ENCODE assay signal across 1 cellular context in the genomic region with DNA sequence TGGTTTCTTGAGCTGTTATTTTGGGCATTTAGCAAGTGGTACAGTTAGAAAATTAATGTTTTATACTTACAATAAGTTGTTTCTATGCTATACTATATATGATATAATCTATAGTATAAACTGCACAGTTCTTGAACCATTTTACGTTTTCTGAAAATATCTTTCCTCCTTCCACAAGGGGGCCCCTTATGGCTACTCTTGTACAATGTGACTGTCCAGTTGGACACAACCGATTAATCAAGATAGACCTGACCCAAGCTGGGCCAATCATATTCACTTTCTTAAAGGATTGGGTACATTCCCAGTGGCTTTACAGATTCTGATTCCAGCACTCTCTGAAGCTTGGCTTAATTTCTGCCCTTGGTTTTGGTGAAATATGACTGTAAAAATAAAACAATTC.
TF ChIP-seq lines count a peak whose summit lies in the region.

No MANE protein-coding gene starts in this region.

TF ChIP-seq in GM23338, 12 proteins besides CTCF, POLR2A, EP300 and RAD21:
- no peak for TF ChIP-seq EZH2 (IDR thresholded peaks at IDR 0.05; ENCODE audit: low read depth, unreplicated experiment)
- TF ChIP-seq STAT1 (IDR thresholded peaks at IDR 0.05; ENCODE audit: unreplicated experiment) = no peak
- no peak for TF ChIP-seq POLR2AphosphoS5 (IDR thresholded peaks at IDR 0.05; ENCODE audit: low read depth)
- no peak for TF ChIP-seq NANOG (IDR thresholded peaks at IDR 0.05; ENCODE audit: borderline replicate concordance)
- TF ChIP-seq, protein P1, sequence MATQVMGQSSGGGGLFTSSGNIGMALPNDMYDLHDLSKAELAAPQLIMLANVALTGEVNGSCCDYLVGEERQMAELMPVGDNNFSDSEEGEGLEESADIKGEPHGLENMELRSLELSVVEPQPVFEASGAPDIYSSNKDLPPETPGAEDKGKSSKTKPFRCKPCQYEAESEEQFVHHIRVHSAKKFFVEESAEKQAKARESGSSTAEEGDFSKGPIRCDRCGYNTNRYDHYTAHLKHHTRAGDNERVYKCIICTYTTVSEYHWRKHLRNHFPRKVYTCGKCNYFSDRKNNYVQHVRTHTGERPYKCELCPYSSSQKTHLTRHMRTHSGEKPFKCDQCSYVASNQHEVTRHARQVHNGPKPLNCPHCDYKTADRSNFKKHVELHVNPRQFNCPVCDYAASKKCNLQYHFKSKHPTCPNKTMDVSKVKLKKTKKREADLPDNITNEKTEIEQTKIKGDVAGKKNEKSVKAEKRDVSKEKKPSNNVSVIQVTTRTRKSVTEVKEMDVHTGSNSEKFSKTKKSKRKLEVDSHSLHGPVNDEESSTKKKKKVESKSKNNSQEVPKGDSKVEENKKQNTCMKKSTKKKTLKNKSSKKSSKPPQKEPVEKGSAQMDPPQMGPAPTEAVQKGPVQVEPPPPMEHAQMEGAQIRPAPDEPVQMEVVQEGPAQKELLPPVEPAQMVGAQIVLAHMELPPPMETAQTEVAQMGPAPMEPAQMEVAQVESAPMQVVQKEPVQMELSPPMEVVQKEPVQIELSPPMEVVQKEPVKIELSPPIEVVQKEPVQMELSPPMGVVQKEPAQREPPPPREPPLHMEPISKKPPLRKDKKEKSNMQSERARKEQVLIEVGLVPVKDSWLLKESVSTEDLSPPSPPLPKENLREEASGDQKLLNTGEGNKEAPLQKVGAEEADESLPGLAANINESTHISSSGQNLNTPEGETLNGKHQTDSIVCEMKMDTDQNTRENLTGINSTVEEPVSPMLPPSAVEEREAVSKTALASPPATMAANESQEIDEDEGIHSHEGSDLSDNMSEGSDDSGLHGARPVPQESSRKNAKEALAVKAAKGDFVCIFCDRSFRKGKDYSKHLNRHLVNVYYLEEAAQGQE (IDR thresholded peaks at IDR 0.05; ENCODE audit: unreplicated experiment) = no peak
- TF ChIP-seq JUNB (IDR thresholded peaks at IDR 0.05; ENCODE audit: unreplicated experiment) = no peak
- no peak for TF ChIP-seq ZNF114 (CRISPR knock-in tag; IDR thresholded peaks at IDR 0.05)
- TF ChIP-seq ZNF462 (CRISPR knock-in tag; IDR thresholded peaks at IDR 0.05) = no peak
- no peak for TF ChIP-seq EZH2phosphoT487 (IDR thresholded peaks at IDR 0.05; ENCODE audit: unreplicated experiment)
- no peak for TF ChIP-seq CREB1 (CRISPR knock-in tag; IDR thresholded peaks at IDR 0.05; ENCODE audit: low read depth)
- TF ChIP-seq, protein P2, sequence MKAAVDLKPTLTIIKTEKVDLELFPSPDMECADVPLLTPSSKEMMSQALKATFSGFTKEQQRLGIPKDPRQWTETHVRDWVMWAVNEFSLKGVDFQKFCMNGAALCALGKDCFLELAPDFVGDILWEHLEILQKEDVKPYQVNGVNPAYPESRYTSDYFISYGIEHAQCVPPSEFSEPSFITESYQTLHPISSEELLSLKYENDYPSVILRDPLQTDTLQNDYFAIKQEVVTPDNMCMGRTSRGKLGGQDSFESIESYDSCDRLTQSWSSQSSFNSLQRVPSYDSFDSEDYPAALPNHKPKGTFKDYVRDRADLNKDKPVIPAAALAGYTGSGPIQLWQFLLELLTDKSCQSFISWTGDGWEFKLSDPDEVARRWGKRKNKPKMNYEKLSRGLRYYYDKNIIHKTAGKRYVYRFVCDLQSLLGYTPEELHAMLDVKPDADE (IDR thresholded peaks at IDR 0.05) = no peak
- no peak for TF ChIP-seq ZNF331 (CRISPR knock-in tag; IDR thresholded peaks at IDR 0.05; ENCODE audit: low read depth)
